In the genomic region with DNA sequence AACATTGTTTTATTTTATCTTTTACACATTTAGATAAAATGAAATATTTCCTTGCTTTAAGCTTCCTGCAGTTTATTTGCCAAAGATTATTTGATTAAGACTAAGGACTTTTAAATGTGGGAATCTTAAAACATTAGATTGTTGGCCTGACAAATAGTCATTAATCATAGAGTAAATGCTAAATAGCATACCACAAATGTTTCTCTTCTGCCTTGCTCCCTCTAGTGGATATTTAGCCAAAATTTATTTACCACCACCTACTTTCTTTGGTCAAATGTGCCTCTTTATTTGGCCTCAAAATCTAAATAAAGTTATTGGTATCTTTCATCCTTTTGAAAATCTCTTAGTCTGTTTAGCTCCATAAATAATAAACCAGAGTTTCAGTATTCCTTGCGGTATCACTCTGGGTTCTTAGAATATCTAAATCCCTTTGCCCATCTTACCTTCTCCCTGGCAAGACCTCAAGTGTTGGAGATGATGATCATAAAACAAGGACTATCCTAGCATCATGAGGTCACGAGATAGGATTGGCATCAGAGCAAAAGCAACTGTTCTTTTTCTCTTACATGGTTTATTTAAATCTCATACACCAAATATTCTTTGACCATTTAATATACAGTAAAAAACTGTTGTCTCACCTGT, we compare ENCODE assay signal across 8 cellular contexts.
DNase-seq lines count a peak whose midpoint lies in the region; ATAC-seq, FAIRE-seq and TF ChIP-seq lines count a peak whose summit lies in the region.

No MANE protein-coding gene starts in this region.

- no peaks in the 10 kb centered on the region for H3K9me3 Mint-ChIP-seq in neural progenitor cell

- H3K36me3 Mint-ChIP-seq in neural progenitor cell: peaks cover 25% of the 10 kb centered on the region

- no peaks in the 10 kb centered on the region for H3F3A ChIP-seq in DOHH2 (ENCODE audit: control insufficient read depth, insufficient read depth)
- H3F3A ChIP-seq in neural progenitor cell (ENCODE audit: low read depth): peaks cover 8% of the 10 kb centered on the region

- no peak overlapping the region for H2AFZ ChIP-seq in neural progenitor cell (replicated peaks)

- no peak overlapping the region for H3K4me3 Mint-ChIP-seq in neural progenitor cell

- H3K4me1 ChIP-seq in DOHH2 (ENCODE audit: control insufficient read depth, low read length): no peaks in the 10 kb centered on the region
- peaks cover 7% of the 10 kb centered on the region for H3K4me1 ChIP-seq in neural progenitor cell

- H4K20me1 ChIP-seq in DOHH2 (ENCODE audit: control insufficient read depth, insufficient read depth, low read depth, low read length) (no peaks in the 10 kb centered on the region), neural progenitor cell (ENCODE audit: low read depth) (peaks cover 7% of the 10 kb centered on the region)

- no peaks in the 10 kb centered on the region for H3K27me3 Mint-ChIP-seq in neural progenitor cell (ENCODE audit: insufficient read depth, low read depth)

- ATAC-seq in HG03159 (IDR thresholded peaks at IDR 0.05; ENCODE audit: unreplicated experiment): peak; percentile 73
- no peak for ATAC-seq in HG03039 (IDR thresholded peaks at IDR 0.05; ENCODE audit: unreplicated experiment)

- H3K4me3 ChIP-seq in DOHH2 (ENCODE audit: low read length) (no peak overlapping the region), neural progenitor cell (no peak overlapping the region)

- H3K4me2 ChIP-seq in DOHH2 (ENCODE audit: low read length): no peak overlapping the region
- H3K4me2 ChIP-seq in neural progenitor cell: no peak overlapping the region

- no peaks in the 10 kb centered on the region for H3K79me2 ChIP-seq in DOHH2 (ENCODE audit: control insufficient read depth, low read length)
- H3K79me2 ChIP-seq in neural progenitor cell (ENCODE audit: low read depth): no peaks in the 10 kb centered on the region

- no peak overlapping the region for H3K27ac Mint-ChIP-seq in neural progenitor cell

- no peaks in the 10 kb centered on the region for H3K36me3 ChIP-seq in DOHH2 (ENCODE audit: control insufficient read depth, low read length)
- H3K36me3 ChIP-seq in neural progenitor cell: peaks cover 5% of the 10 kb centered on the region

- H3K9me2 ChIP-seq in DOHH2 (replicated peaks; ENCODE audit: control insufficient read depth, low read length): no peaks in the 10 kb centered on the region

- H3K9ac ChIP-seq in neural progenitor cell: no peak overlapping the region

- FAIRE-seq in endometrium (lab: Jason Lieb, UNC): peak; percentile 97

- TF ChIP-seq CTCF in DOHH2 (IDR thresholded peaks at IDR 0.05; ENCODE audit: low read depth, low read length, poor library complexity, severe bottlenecking) (peak; percentile 70), neural progenitor cell (IDR thresholded peaks at IDR 0.05) (peak; percentile 77)

- H3K9me3 ChIP-seq in DOHH2 (ENCODE audit: control insufficient read depth, insufficient read depth, low read length): no peaks in the 10 kb centered on the region
- no peaks in the 10 kb centered on the region for H3K9me3 ChIP-seq in neural progenitor cell (ENCODE audit: low read depth)

- peak; percentile 4 for DNase-seq in NCI-H748 treated with DMSO at 0.1 percent for 48 hours (lab: John Stamatoyannopoulos, UW)
- peak; percentile 37 for DNase-seq in neural progenitor cell (ENCODE audit: low spot score)
- no peak for DNase-seq in amygdala (lab: John Stamatoyannopoulos, UW)
- no peak for DNase-seq in activated gamma-delta T cell (lab: John Stamatoyannopoulos, UW)

- H3K27me3 ChIP-seq in DOHH2 (ENCODE audit: control insufficient read depth, low read length) (no peaks in the 10 kb centered on the region), neural progenitor cell (no peaks in the 10 kb centered on the region)

- no peak overlapping the region for H3K27ac ChIP-seq in DOHH2 (ENCODE audit: low read depth, low read length)
- no peak overlapping the region for H3K27ac ChIP-seq in neural progenitor cell

- H3K4me1 Mint-ChIP-seq in neural progenitor cell: no peaks in the 10 kb centered on the region

Comparison
In these comparisons a context has a peak if more than half of its experiments do, and no peak if none do; other contexts are left out.
1. DNase-seq: peak in NCI-H748 treated with DMSO at 0.1 percent for 48 hours (single experiment) and neural progenitor cell (single experiment); none in amygdala (0 of 56) and activated gamma-delta T cell (single experiment).